Comparison of ENCODE assay signal across 27 cellular contexts in the genomic region with DNA sequence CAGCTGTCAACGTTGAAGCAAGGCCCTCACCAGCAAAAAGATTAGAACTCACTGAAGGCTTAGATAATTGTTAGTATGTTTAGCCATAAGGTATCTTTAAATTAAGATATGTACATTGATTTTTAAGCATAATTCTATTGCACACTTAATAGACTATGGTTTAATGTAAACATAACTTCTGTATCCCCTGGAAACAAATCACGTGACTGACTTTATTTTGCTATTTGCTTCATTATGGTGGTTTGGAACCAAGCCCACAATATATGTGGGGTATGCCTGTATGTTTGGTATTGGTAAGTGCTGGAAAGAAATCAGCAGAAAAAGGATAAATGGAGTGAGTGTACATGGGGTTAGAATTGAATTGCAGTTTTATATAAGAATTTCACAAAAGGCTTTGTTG.
"Had no signal": no experiment of that assay in that cellular context is flagged by ENCODE, and none has a peak within 500 bp of the region (broad histone marks: within the 10 kb centered on the region; RNA-seq: fewer than 3 reads in every experiment).

No MANE protein-coding gene starts in this region.

- DNase-seq: stimulated activated CD4-positive, alpha-beta T cell treated with anti-CD3 and anti-CD28 coated beads, Interleukin-2, amount 100 ng/mL, for 48 hours; stimulated activated CD4-positive, alpha-beta T cell treated with anti-CD3 and anti-CD28 coated beads, Interleukin-4, amount 100 ng/mL, for 1 hour; stimulated activated CD4-positive, alpha-beta T cell treated with anti-CD3 and anti-CD28 coated beads, Interleukin-4, amount 100 ng/mL, for 24 hours; stimulated activated CD4-positive, alpha-beta T cell treated with anti-CD3 and anti-CD28 coated beads, Interleukin-4, amount 100 ng/mL, for 4 hours; stimulated activated CD8-positive, alpha-beta memory T cell treated with anti-CD3 and anti-CD28 coated beads, Interleukin-4, amount 100 ng/mL, for 48 hours; stimulated activated naive B cell treated with anti-CD40 and anti-IgM and Interleukin-4, amounts not matched to agents 10 μg/mL and 1 μg/mL and 100 μg/mL, for 72 hours; stimulated activated naive CD4-positive, alpha-beta T cell; stimulated activated naive CD4-positive, alpha-beta T cell treated with Interleukin-2 at 50 U/mL for 16 hours; stimulated activated naive CD8-positive, alpha-beta T cell treated with anti-CD3 and anti-CD28 coated beads, Interleukin-15, amount 100 ng/mL, for 72 hours; stimulated activated naive CD8-positive, alpha-beta T cell treated with anti-CD3 and anti-CD28 coated beads, Interleukin-15, Interleukin-2, amounts not matched to agents 100 U/mL and 50 U/mL, for 24 hours; stomach; substantia nigra; testis; thyroid gland; tibial artery; transverse colon; trophoblast cell; upper lobe of left lung; upper lobe of right lung; uterus had no signal

- H3K4me3 ChIP-seq: stomach, suprapubic skin, testis, thoracic aorta, thyroid gland, tibial artery, tibial nerve, transverse colon, upper lobe of left lung, upper lobe of right lung, uterus, vagina had no signal

- H3K36me3 ChIP-seq: stomach, suprapubic skin, thoracic aorta, thyroid gland, tibial artery, tibial nerve, transverse colon, upper lobe of left lung, upper lobe of right lung, uterus, vagina had no signal

- H3K27ac ChIP-seq: stomach, suprapubic skin, testis, thoracic aorta, thyroid gland, tibial artery, tibial nerve, transverse colon, upper lobe of left lung, upper lobe of right lung, uterus, vagina had no signal

- H3K4me1 ChIP-seq: testis, transverse colon, uterus had no signal

- H3K9me3 ChIP-seq: testis, thoracic aorta, thyroid gland, tibial artery, transverse colon, upper lobe of left lung, upper lobe of right lung, uterus, vagina had no signal

- H3K27me3 ChIP-seq: stomach, suprapubic skin, testis, thyroid gland, tibial artery, tibial nerve, transverse colon, upper lobe of left lung, upper lobe of right lung, uterus, vagina had no signal

- FAIRE-seq: urothelium cell line had no signal

- ATAC-seq: stimulated activated effector memory CD8-positive, alpha-beta T cell treated with anti-CD3 and anti-CD28 coated beads, Interleukin-12 subunit alpha, Interleukin-12 subunit beta, amount 100 ng/mL, for 72 hours; stimulated activated memory B cell treated with anti-CD40 and anti-IgM and Interleukin-4, amounts not matched to agents 10 μg/mL and 1 μg/mL and 100 μg/mL, for 72 hours; stimulated activated naive B cell treated with anti-CD40 and anti-IgM and Interleukin-4, amounts not matched to agents 10 μg/mL and 1 μg/mL and 100 μg/mL, for 72 hours; stimulated activated naive CD8-positive, alpha-beta T cell treated with anti-CD3 and anti-CD28 coated beads, Interleukin-15, amount 100 ng/mL, for 72 hours; stimulated activated naive CD8-positive, alpha-beta T cell treated with anti-CD3 and anti-CD28 coated beads, Interleukin-15, Interleukin-2, amounts not matched to agents 100 U/mL and 50 U/mL, for 24 hours; upper lobe of right lung had no signal
